In the genomic region with DNA sequence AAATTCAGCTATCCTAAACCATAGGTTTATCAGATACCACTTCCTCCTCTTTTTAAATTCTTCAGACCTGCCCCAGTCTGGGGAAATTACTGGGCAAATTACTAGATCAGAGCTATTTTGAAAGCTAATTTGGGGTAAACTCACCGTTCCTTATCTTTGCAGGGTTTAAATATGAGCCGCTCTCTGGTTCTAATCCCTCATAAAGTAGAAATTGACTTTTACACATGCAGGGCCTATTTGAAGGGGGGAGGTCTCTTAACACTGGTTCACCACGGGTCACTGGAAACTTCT, we compare ENCODE assay signal across 14 cellular contexts. TPM values are rescaled to one million over a fixed set of nuclear protein-coding genes. Genes with fewer than 3 reads are reported as not detected.
DNase-seq lines count a peak whose midpoint lies in the region; ATAC-seq, FAIRE-seq and TF ChIP-seq lines count a peak whose summit lies in the region.
"Had no signal": no experiment of that assay in that cellular context is flagged by ENCODE, and none has a peak within 500 bp of the region (broad histone marks: within the 10 kb centered on the region; RNA-seq: fewer than 3 reads in every experiment).

No MANE protein-coding gene starts in this region.

- TF ChIP-seq CTCF in activated B cell treated with CpG ODN at 0.5 μM for 24 hours (IDR thresholded peaks at IDR 0.05) (no peak), hepatocyte (IDR thresholded peaks at IDR 0.05; ENCODE audit: poor library complexity) (no peak)

- H3K9me3 ChIP-seq in hepatocyte (ENCODE audit: low read depth): no peaks in the 10 kb centered on the region

- intact Hi-C loops in activated B cell treated with CpG ODN at 0.5 μM for 24 hours (cut with micrococcal nuclease): no loop called here

- peaks cover 20% of the 10 kb centered on the region for H3K4me1 Mint-ChIP-seq in activated B cell treated with CpG ODN at 0.5 μM for 24 hours

- H3K79me2 ChIP-seq in hepatocyte: no peaks in the 10 kb centered on the region

- CTCF ChIA-PET in activated B cell treated with CpG ODN at 0.5 μM for 24 hours (lab: Charles Lee): no interaction called here

- peak overlapping the region; percentile 75 for H3K4me2 ChIP-seq in hepatocyte

- POLR2A ChIA-PET in activated B cell treated with CpG ODN at 0.5 μM for 24 hours (lab: Charles Lee): no interaction called here

- 39% methylated on average over 3 of the region's 3 CpGs for WGBS in hepatocyte (ENCODE audit: low lambda C conversion rate, missing lambda C conversion rate)

- no peaks in the 10 kb centered on the region for H3K36me3 Mint-ChIP-seq in activated B cell treated with CpG ODN at 0.5 μM for 24 hours (ENCODE audit: low read depth)

- peaks cover 71% of the 10 kb centered on the region for H3K27me3 Mint-ChIP-seq in activated B cell treated with CpG ODN at 0.5 μM for 24 hours

- H3K9ac ChIP-seq in rectal smooth muscle tissue (ENCODE audit: low read length): no peak overlapping the region

- H3K4me3 ChIP-seq in hepatocyte (peak overlapping the region; percentile 26), rectal smooth muscle tissue (ENCODE audit: low read length) (peak overlapping the region; percentile 53)

- H3K4me1 ChIP-seq in hepatocyte (ENCODE audit: insufficient read depth) (peaks cover 8% of the 10 kb centered on the region), rectal smooth muscle tissue (ENCODE audit: control insufficient read depth, insufficient read depth, low read length) (peaks cover 14% of the 10 kb centered on the region)

- ATAC-seq in activated B cell treated with CpG ODN at 0.5 μM for 24 hours (ENCODE audit: low read depth) (no peak), GM18511 (IDR thresholded peaks at IDR 0.05; ENCODE audit: unreplicated experiment) (no peak)

- H3K9me2 ChIP-seq in hepatocyte (replicated peaks; ENCODE audit: insufficient read depth): no peaks in the 10 kb centered on the region

- TF ChIP-seq POLR2A in H54 (IDR thresholded peaks at IDR 0.05; ENCODE audit: low read depth, low read length): no peak

- H3K27me3 ChIP-seq in hepatocyte: peaks cover 73% of the 10 kb centered on the region
- peaks cover 15% of the 10 kb centered on the region for H3K27me3 ChIP-seq in rectal smooth muscle tissue (ENCODE audit: control insufficient read depth, insufficient read depth, low read length)

- no peak overlapping the region for H3K27ac Mint-ChIP-seq in activated B cell treated with CpG ODN at 0.5 μM for 24 hours
- H3K27ac Mint-ChIP-seq: CD4-positive, CD25-positive, alpha-beta regulatory T cell; immature natural killer cell had no signal

- peaks cover 2% of the 10 kb centered on the region for H3K9me3 Mint-ChIP-seq in activated B cell treated with CpG ODN at 0.5 μM for 24 hours

- H3K4me3 Mint-ChIP-seq in activated B cell treated with CpG ODN at 0.5 μM for 24 hours: peak overlapping the region; percentile 54

- H2AFZ ChIP-seq in hepatocyte: peak overlapping the region; percentile 10

- no peaks in the 10 kb centered on the region for H4K20me1 ChIP-seq in hepatocyte (ENCODE audit: insufficient read depth, poor library complexity, severe bottlenecking)

- peak; percentile 36 for FAIRE-seq in H54 (lab: Jason Lieb, UNC)
- FAIRE-seq: urothelium cell line had no signal

- H3K27ac ChIP-seq in hepatocyte (peak overlapping the region; percentile 77), rectal smooth muscle tissue (ENCODE audit: low read depth, low read length) (peak overlapping the region; percentile 99)

- H3K36me3 ChIP-seq in hepatocyte (replicated peaks; ENCODE audit: insufficient read depth, low read depth) (no peaks in the 10 kb centered on the region), rectal smooth muscle tissue (ENCODE audit: control insufficient read depth, insufficient read depth, low read length) (no peaks in the 10 kb centered on the region)

- DNase-seq in H54 (ENCODE audit: insufficient read length, low spot score) (no peak), activated B cell treated with CpG ODN at 0.5 μM for 24 hours (no peak), hepatocyte (ENCODE audit: low spot score) (no peak), H4 (ENCODE audit: low spot score) (no peak), DMS153 treated with DMSO at 0.1 percent for 48 hours (lab: John Stamatoyannopoulos, UW; ENCODE audit: unreplicated experiment) (no peak)
- no peak for DNase-seq in stimulated activated CD4-positive, alpha-beta T cell treated with anti-CD3 and anti-CD28 coated beads, Interleukin-2, amount 100 ng/mL, for 24 hours
- DNase-seq: activated CD8-positive, alpha-beta memory T cell treated with anti-CD3 and anti-CD28 coated beads for 24 hours; CD4-positive, CD25-positive, alpha-beta regulatory T cell; immature natural killer cell; NCI-H1694 treated with DMSO at 0.1 percent for 48 hours; T-helper 2 cell had no signal

RNA-seq across cellular contexts. Expression of gene MEIS2, which starts 11.0 kb away (rescaled TPM):
- total RNA-seq in activated B cell treated with CpG ODN at 0.5 μM for 24 hours (0.24 TPM in 1 of 2 replicates, not detected in the other), hepatocyte (30.0 and 33.5 TPM in 2 replicates)
- polyA plus RNA-seq in hepatocyte: 20.6 and 32.4 TPM in 2 replicates
- 13.0 and 28.0 TPM in 2 replicates for total RNA-seq in H4 (2014; rRNA removed; shearing (Covaris generic))
- total RNA-seq: CD4-positive, CD25-positive, alpha-beta regulatory T cell had no signal
- polyA plus RNA-seq: CD4-positive, CD25-positive, alpha-beta regulatory T cell; immature natural killer cell had no signal

Comparison
In these comparisons a context has a peak if more than half of its experiments do, and no peak if none do; other contexts are left out.
1. RNA of gene MEIS2, which starts 11.0 kb away (total RNA-seq): 30.0 to 33.5 TPM in hepatocyte and 13.0 to 28.0 TPM in H4; 0.24 TPM in activated B cell treated with CpG ODN at 0.5 μM for 24 hours; every median in the first group is over 10 times any median in the second.